12 cellular contexts compared by ENCODE assay signal in the genomic region with DNA sequence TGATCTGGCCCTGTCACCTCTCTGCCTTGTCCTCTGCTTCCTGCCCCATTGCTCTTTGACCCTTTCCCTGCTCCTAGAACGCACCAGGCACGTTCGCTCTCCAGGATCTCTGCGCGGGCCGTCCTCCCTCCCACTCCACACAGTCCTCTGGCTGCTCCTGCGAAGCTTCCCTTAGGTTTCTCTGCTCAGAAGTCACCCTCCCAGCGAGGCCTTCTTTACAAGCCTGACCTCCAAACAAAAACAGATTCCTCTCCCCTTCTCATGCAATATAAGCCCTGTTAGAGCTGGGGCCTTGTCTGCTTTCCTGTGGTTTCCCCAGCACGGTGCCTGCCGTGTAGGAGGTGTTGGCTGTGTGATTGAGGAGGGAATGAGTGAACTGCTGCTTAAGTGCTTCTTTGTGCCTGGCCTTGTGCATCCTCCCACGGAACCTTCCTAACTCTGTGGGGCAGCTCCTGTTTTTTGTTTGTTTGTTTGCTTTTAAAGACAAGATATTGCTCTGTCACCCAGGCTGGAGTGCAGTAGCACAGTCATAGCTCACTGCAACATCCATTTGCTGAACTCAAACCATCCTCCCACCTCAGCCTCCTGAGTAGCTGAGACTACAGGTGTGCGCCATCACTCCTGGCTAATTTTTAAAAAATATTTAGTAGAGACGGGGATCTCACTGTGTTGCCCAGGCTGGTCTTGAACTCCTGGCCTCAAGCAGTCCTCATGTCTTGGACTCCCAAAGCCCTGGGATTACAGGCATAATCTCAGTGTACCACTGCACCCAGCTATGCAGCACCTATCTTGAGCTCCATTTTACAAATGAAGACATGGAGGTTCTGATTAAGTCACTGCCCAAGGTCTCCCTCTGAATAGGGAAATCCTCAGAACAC.
DNase-seq lines count a peak whose midpoint lies in the region; ATAC-seq and TF ChIP-seq lines count a peak whose summit lies in the region.
"Had no signal": no experiment of that assay in that cellular context is flagged by ENCODE, and none has a peak within 500 bp of the region (broad histone marks: within the 10 kb centered on the region; RNA-seq: fewer than 3 reads in every experiment).

No MANE protein-coding gene starts in this region.

- WGBS in endodermal cell (ENCODE audit: insufficient coverage in 1 of 2, insufficient read length in 1 of 2), 2 experiments: 52 to 54% methylated on average over 7 to 13 of the region's 13 CpGs

- no peak for ATAC-seq in HG02798 (IDR thresholded peaks at IDR 0.05; ENCODE audit: poor library complexity, unreplicated experiment)

- H3K36me3 Mint-ChIP-seq in endodermal cell (ENCODE audit: low read depth) (peaks cover under 1% of the 10 kb centered on the region), nephron progenitor cell (ENCODE audit: low read depth) (peaks cover 2% of the 10 kb centered on the region)

- no peaks in the 10 kb centered on the region for H3K27me3 ChIP-seq in NT2/D1 (ENCODE audit: insufficient read depth, insufficient read length)
- no peaks in the 10 kb centered on the region for H3K27me3 ChIP-seq in endodermal cell (ENCODE audit: control insufficient read depth, insufficient read depth, low read length, poor library complexity, severe bottlenecking)

- H3K4me1 ChIP-seq in NT2/D1 (ENCODE audit: insufficient read depth, insufficient read length): peaks cover 12% of the 10 kb centered on the region
- no peaks in the 10 kb centered on the region for H3K4me1 ChIP-seq in endodermal cell (ENCODE audit: control insufficient read depth, insufficient read depth, low read length)

- H3K4me3 ChIP-seq in NT2/D1 (ENCODE audit: insufficient read length, low read depth) (no peak overlapping the region), endodermal cell (ENCODE audit: low read length) (no peak overlapping the region)

- H3K9me3 Mint-ChIP-seq in endodermal cell: no peaks in the 10 kb centered on the region
- H3K9me3 Mint-ChIP-seq in nephron progenitor cell: no peaks in the 10 kb centered on the region
- H3K9me3 Mint-ChIP-seq: CD4-positive, alpha-beta T cell had no signal

- peak overlapping the region; percentile 21 for H3K27ac ChIP-seq in endodermal cell (ENCODE audit: low read depth, low read length)

- H3K9me3 ChIP-seq in NT2/D1 (ENCODE audit: insufficient read depth, low read length) (no peaks in the 10 kb centered on the region), endodermal cell (ENCODE audit: control insufficient read depth, low read length) (no peaks in the 10 kb centered on the region)

- TF ChIP-seq CTCF in endodermal cell (conservative IDR thresholded peaks at IDR 0.05) (no peak), nephron progenitor cell (IDR thresholded peaks at IDR 0.05) (no peak)

- H3K4me3 Mint-ChIP-seq in endodermal cell: no peak overlapping the region
- H3K4me3 Mint-ChIP-seq in nephron progenitor cell: peak overlapping the region; percentile 23
- H3K4me3 Mint-ChIP-seq: CD4-positive, alpha-beta T cell had no signal

- no peaks in the 10 kb centered on the region for H3K36me3 ChIP-seq in NT2/D1 (ENCODE audit: insufficient read depth, insufficient read length, low read length)
- no peaks in the 10 kb centered on the region for H3K36me3 ChIP-seq in endodermal cell (ENCODE audit: control insufficient read depth, insufficient read depth, low read length)

- no peaks in the 10 kb centered on the region for H3K27me3 Mint-ChIP-seq in endodermal cell (ENCODE audit: insufficient read depth)
- H3K27me3 Mint-ChIP-seq in nephron progenitor cell (ENCODE audit: low read depth, poor library complexity): no peaks in the 10 kb centered on the region
- H3K27me3 Mint-ChIP-seq: CD4-positive, alpha-beta T cell had no signal

- peak; percentile 42 for DNase-seq in GDM1 (lab: John Stamatoyannopoulos, UW)
- peak; percentile 65 for DNase-seq in NT2/D1 (ENCODE audit: low read depth, low spot score)
- peak; percentile 79 for DNase-seq in endodermal cell
- peak; percentile 34 for DNase-seq in nephron progenitor cell
- no peak for DNase-seq in DMS 273 (lab: John Stamatoyannopoulos, UW; ENCODE audit: unreplicated experiment)
- no peak for DNase-seq in T-helper 1 cell
- DNase-seq in effector CD4-positive, alpha-beta T cell: no peak
- DNase-seq: CD4-positive, alpha-beta T cell; hippocampal formation; NCI-H1930; T-helper 2 cell had no signal

- peaks cover 35% of the 10 kb centered on the region for H3K4me1 Mint-ChIP-seq in endodermal cell
- H3K4me1 Mint-ChIP-seq in nephron progenitor cell: peaks cover 46% of the 10 kb centered on the region

- H3K27ac Mint-ChIP-seq in endodermal cell: peak overlapping the region; percentile 79
- H3K27ac Mint-ChIP-seq in nephron progenitor cell: peak overlapping the region; percentile 96
- H3K27ac Mint-ChIP-seq: CD4-positive, alpha-beta T cell had no signal

- H3K9ac ChIP-seq in NT2/D1 (ENCODE audit: insufficient read length, low read depth): peak overlapping the region; percentile 42
- H3K9ac ChIP-seq in endodermal cell (ENCODE audit: extremely low read depth, low read length, poor library complexity, severe bottlenecking): no peak overlapping the region

Comparison
In these comparisons a context has a peak if more than half of its experiments do, and no peak if none do; other contexts are left out.
1. DNase-seq: peak in GDM1 (single experiment), NT2/D1 (single experiment), endodermal cell (single experiment) and nephron progenitor cell (single experiment); none in DMS 273 (single experiment), T-helper 1 cell (0 of 5) and effector CD4-positive, alpha-beta T cell (single experiment).